ENCODE assay signal across 1 cellular context in the genomic region with DNA sequence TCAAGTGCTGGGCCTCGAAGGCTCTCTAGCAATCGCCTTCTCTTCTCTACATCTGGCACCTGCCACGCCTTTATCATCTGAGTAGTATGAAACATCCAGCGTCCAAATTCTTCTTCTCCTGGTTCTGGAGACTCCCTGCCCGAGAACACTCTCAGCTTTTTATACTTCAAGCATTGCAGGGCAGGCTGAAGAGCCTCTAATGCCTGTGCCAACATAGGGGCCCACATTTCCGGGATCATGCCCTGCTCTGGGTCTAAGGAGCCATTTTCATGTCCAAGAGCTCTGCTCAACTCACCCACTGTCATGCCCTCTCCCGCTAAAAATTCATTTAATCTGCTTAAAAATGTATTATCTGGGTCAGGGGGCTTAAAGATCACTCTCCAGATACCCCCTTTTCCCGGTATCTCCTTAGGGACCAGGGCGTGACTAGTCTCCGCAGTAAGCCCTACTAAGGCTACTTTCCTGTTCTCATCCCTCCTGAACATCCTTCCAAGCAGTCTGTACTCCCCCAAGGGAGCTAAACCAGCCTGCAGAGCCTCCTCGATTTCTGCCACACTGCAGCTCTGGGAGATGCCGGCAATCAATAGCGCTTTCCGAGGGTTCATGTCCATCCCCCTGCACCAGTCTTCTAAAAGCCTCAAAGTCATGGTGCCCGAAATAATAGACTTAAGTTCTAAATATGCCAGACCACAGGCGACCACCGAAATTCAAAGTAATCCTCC.
TF ChIP-seq lines count a peak whose summit lies in the region.

No MANE protein-coding gene starts in this region.

TF ChIP-seq in HepG2, 621 proteins besides CTCF, POLR2A, EP300 and RAD21:
- TF ChIP-seq ZFP41 (CRISPR knock-in tag; IDR thresholded peaks at IDR 0.05; ENCODE audit: borderline replicate concordance) (no peak), ZSCAN5A (CRISPR knock-in tag; IDR thresholded peaks at IDR 0.05; ENCODE audit: borderline replicate concordance) (0 out of 2 replicates have a peak, but pooled peaks have one; percentile 3)
